Comparison of ENCODE assay signal across 1 cellular context in genomic region chr11:120022617-120023016, GRCh38.
TF ChIP-seq lines count a peak whose summit lies in the region.

No MANE protein-coding gene starts in this region.

TF ChIP-seq in H1, 55 proteins besides CTCF, POLR2A, EP300 and RAD21:
- TF ChIP-seq SIX5 (IDR thresholded peaks at IDR 0.05; ENCODE audit: low read depth, low read length): no peak
- TF ChIP-seq KDM4A (IDR thresholded peaks at IDR 0.05; ENCODE audit: low read depth, low read length, severe bottlenecking): no peak
- no peak for TF ChIP-seq SUZ12 (IDR thresholded peaks at IDR 0.05; ENCODE audit: low read length)
- no peak for TF ChIP-seq SP1 (IDR thresholded peaks at IDR 0.05; ENCODE audit: low read depth, low read length)
- TF ChIP-seq BACH1 (IDR thresholded peaks at IDR 0.05; ENCODE audit: low read length): no peak
- no peak for TF ChIP-seq MAX (IDR thresholded peaks at IDR 0.05)
- no peak for TF ChIP-seq RNF2 (IDR thresholded peaks at IDR 0.05; ENCODE audit: borderline replicate concordance, low read depth, low read length, missing control alignments, poor library complexity, severe bottlenecking)
- TF ChIP-seq HDAC2 (IDR thresholded peaks at IDR 0.05; ENCODE audit: borderline replicate concordance in 1 of 2, low read depth in 2 of 2, low read length in 2 of 2): no peak
- no peak for TF ChIP-seq ASH2L (IDR thresholded peaks at IDR 0.05; ENCODE audit: low read length)
- TF ChIP-seq CBX5 (IDR thresholded peaks at IDR 0.05; ENCODE audit: low read depth, low read length): no peak
- TF ChIP-seq CHD1 (IDR thresholded peaks at IDR 0.05; ENCODE audit: low read depth, low read length): no peak
- no peak for TF ChIP-seq POLR2AphosphoS5 (IDR thresholded peaks at IDR 0.05; ENCODE audit: low read depth, low read length)
- TF ChIP-seq BRCA1 (IDR thresholded peaks at IDR 0.05; ENCODE audit: low read depth, low read length): no peak
- TF ChIP-seq CEBPB (IDR thresholded peaks at IDR 0.05; ENCODE audit: low read depth, low read length): no peak
- no peak for TF ChIP-seq KDM5A (IDR thresholded peaks at IDR 0.05; ENCODE audit: low read length)
- TF ChIP-seq TAF7 (optimal IDR thresholded peaks at IDR 0.05; ENCODE audit: borderline replicate concordance, low read depth, low read length): no peak
- TF ChIP-seq RXRA (IDR thresholded peaks at IDR 0.05; ENCODE audit: insufficient read depth, low read depth, low read length): no peak
- no peak for TF ChIP-seq SIN3A (conservative IDR thresholded peaks at IDR 0.05 in 1 of 2, IDR thresholded peaks at IDR 0.05 in 1 of 2; ENCODE audit: low read depth in 1 of 2, low read length in 2 of 2)
- no peak for TF ChIP-seq TBP (IDR thresholded peaks at IDR 0.05; ENCODE audit: low read depth, low read length)
